Comparison of ENCODE assay signal across 12 cellular contexts in genomic region chr11:100890779-100891178, GRCh38.
DNase-seq lines count a peak whose midpoint lies in the region; ATAC-seq and TF ChIP-seq lines count a peak whose summit lies in the region.
"Had no signal": no experiment of that assay in that cellular context is flagged by ENCODE, and none has a peak within 500 bp of the region (broad histone marks: within the 10 kb centered on the region; RNA-seq: fewer than 3 reads in every experiment).

No MANE protein-coding gene starts in this region.

- in situ Hi-C loops in astrocyte of the spinal cord (cut with HindIII; ENCODE audit: low sequenced_read_pairs), result no loop called here

- POLR2A ChIA-PET in activated CD8-positive, alpha-beta T cell treated with anti-CD3 and anti-CD28 coated beads, Interleukin-2, amount 10 ng/mL, durations not matched to agents 7 days and 5 days (lab: Charles Lee), result no interaction called here

- no peak overlapping the region for H3K4me3 Mint-ChIP-seq in activated CD8-positive, alpha-beta T cell treated with anti-CD3 and anti-CD28 coated beads, Interleukin-2, amount 10 ng/mL, durations not matched to agents 7 days and 5 days
- no peak overlapping the region for H3K4me3 Mint-ChIP-seq in activated naive CD8-positive, alpha-beta T cell treated with anti-CD3 and anti-CD28 coated beads for 36 hours
- H3K4me3 Mint-ChIP-seq: activated naive CD4-positive, alpha-beta T cell treated with anti-CD3 and anti-CD28 coated beads, Interleukin-2, amount 10 ng/mL, durations not matched to agents 7 days and 5 days had no signal

- no peaks in the 10 kb centered on the region for H3K27me3 Mint-ChIP-seq in activated CD8-positive, alpha-beta T cell treated with anti-CD3 and anti-CD28 coated beads, Interleukin-2, amount 10 ng/mL, durations not matched to agents 7 days and 5 days (ENCODE audit: low read depth)
- H3K27me3 Mint-ChIP-seq in activated naive CD8-positive, alpha-beta T cell treated with anti-CD3 and anti-CD28 coated beads for 36 hours, result no peaks in the 10 kb centered on the region
- H3K27me3 Mint-ChIP-seq: activated naive CD4-positive, alpha-beta T cell treated with anti-CD3 and anti-CD28 coated beads, Interleukin-2, amount 10 ng/mL, durations not matched to agents 7 days and 5 days had no signal

- intact Hi-C loops in right cardiac atrium (cut with DNase I) (no loop called here), cardiac septum (cut with DNase I) (no loop called here)

- no peaks in the 10 kb centered on the region for H3K9me3 ChIP-seq in right cardiac atrium (ENCODE audit: control insufficient read depth, low read length)
- H3K9me3 ChIP-seq: Peyer's patch had no signal

- H3K27ac ChIP-seq in right cardiac atrium (ENCODE audit: low read length), result no peak overlapping the region
- H3K27ac ChIP-seq: Peyer's patch had no signal

- no peaks in the 10 kb centered on the region for H3K36me3 ChIP-seq in kidney epithelial cell (ENCODE audit: control insufficient read depth, insufficient read depth, low read length)
- H3K36me3 ChIP-seq: Peyer's patch had no signal

- H3K27me3 ChIP-seq in right cardiac atrium (ENCODE audit: control insufficient read depth, insufficient read depth) (no peaks in the 10 kb centered on the region), kidney epithelial cell (ENCODE audit: control insufficient read depth, insufficient read depth, low read length) (no peaks in the 10 kb centered on the region)
- H3K27me3 ChIP-seq: Peyer's patch had no signal

- no peaks in the 10 kb centered on the region for H3K4me1 Mint-ChIP-seq in activated CD8-positive, alpha-beta T cell treated with anti-CD3 and anti-CD28 coated beads, Interleukin-2, amount 10 ng/mL, durations not matched to agents 7 days and 5 days (ENCODE audit: low read depth)
- H3K4me1 Mint-ChIP-seq in activated naive CD8-positive, alpha-beta T cell treated with anti-CD3 and anti-CD28 coated beads for 36 hours, result no peaks in the 10 kb centered on the region
- H3K4me1 Mint-ChIP-seq: activated naive CD4-positive, alpha-beta T cell treated with anti-CD3 and anti-CD28 coated beads, Interleukin-2, amount 10 ng/mL, durations not matched to agents 7 days and 5 days had no signal

- DNase-seq in right cardiac atrium (no peak), cardiac septum (ENCODE audit: low spot score) (no peak), astrocyte of the spinal cord (ENCODE audit: low read depth, low spot score) (peak; percentile 98), kidney epithelial cell (ENCODE audit: low read depth) (peak; percentile 76)
- no peak for DNase-seq in activated CD8-positive, alpha-beta T cell treated with anti-CD3 and anti-CD28 coated beads, Interleukin-2, amount 10 ng/mL, durations not matched to agents 7 days and 5 days
- no peak for DNase-seq in activated naive CD8-positive, alpha-beta T cell treated with anti-CD3 and anti-CD28 coated beads for 36 hours
- DNase-seq: activated naive CD4-positive, alpha-beta T cell treated with anti-CD3 and anti-CD28 coated beads, Interleukin-2, amount 10 ng/mL, durations not matched to agents 7 days and 5 days; DMS79 treated with DMSO at 0.1 percent for 48 hours; dorsolateral prefrontal cortex; Peyer's patch had no signal

- H3K9me3 Mint-ChIP-seq in activated CD8-positive, alpha-beta T cell treated with anti-CD3 and anti-CD28 coated beads, Interleukin-2, amount 10 ng/mL, durations not matched to agents 7 days and 5 days (ENCODE audit: insufficient read depth), result no peaks in the 10 kb centered on the region
- no peaks in the 10 kb centered on the region for H3K9me3 Mint-ChIP-seq in activated naive CD8-positive, alpha-beta T cell treated with anti-CD3 and anti-CD28 coated beads for 36 hours

- H3K36me3 Mint-ChIP-seq in activated CD8-positive, alpha-beta T cell treated with anti-CD3 and anti-CD28 coated beads, Interleukin-2, amount 10 ng/mL, durations not matched to agents 7 days and 5 days (ENCODE audit: low read depth), result no peaks in the 10 kb centered on the region
- no peaks in the 10 kb centered on the region for H3K36me3 Mint-ChIP-seq in activated naive CD8-positive, alpha-beta T cell treated with anti-CD3 and anti-CD28 coated beads for 36 hours
- H3K36me3 Mint-ChIP-seq: activated naive CD4-positive, alpha-beta T cell treated with anti-CD3 and anti-CD28 coated beads, Interleukin-2, amount 10 ng/mL, durations not matched to agents 7 days and 5 days had no signal

- 43% methylated on average over 3 of the region's 3 CpGs for WGBS in right cardiac atrium

- TF ChIP-seq CTCF in astrocyte of the spinal cord (IDR thresholded peaks at IDR 0.05; ENCODE audit: low read depth, low read length), result no peak
- no peak for TF ChIP-seq CTCF in kidney epithelial cell (IDR thresholded peaks at IDR 0.05; ENCODE audit: insufficient read depth, low read length, poor library complexity, severe bottlenecking)

- CTCF ChIA-PET in activated CD8-positive, alpha-beta T cell treated with anti-CD3 and anti-CD28 coated beads, Interleukin-2, amount 10 ng/mL, durations not matched to agents 7 days and 5 days (lab: Charles Lee), result no interaction called here

- no peak overlapping the region for H3K27ac Mint-ChIP-seq in activated CD8-positive, alpha-beta T cell treated with anti-CD3 and anti-CD28 coated beads, Interleukin-2, amount 10 ng/mL, durations not matched to agents 7 days and 5 days
- H3K27ac Mint-ChIP-seq in activated naive CD8-positive, alpha-beta T cell treated with anti-CD3 and anti-CD28 coated beads for 36 hours, result no peak overlapping the region
- H3K27ac Mint-ChIP-seq: activated naive CD4-positive, alpha-beta T cell treated with anti-CD3 and anti-CD28 coated beads, Interleukin-2, amount 10 ng/mL, durations not matched to agents 7 days and 5 days had no signal

- H3K4me3 ChIP-seq in right cardiac atrium (ENCODE audit: low read length) (no peak overlapping the region), astrocyte of the spinal cord (ENCODE audit: low read depth, low read length) (no peak overlapping the region), kidney epithelial cell (ENCODE audit: low read depth, low read length) (no peak overlapping the region)
- H3K4me3 ChIP-seq: dorsolateral prefrontal cortex, Peyer's patch had no signal

- peaks cover 2% of the 10 kb centered on the region for H3K4me1 ChIP-seq in right cardiac atrium (ENCODE audit: control insufficient read depth, insufficient read depth, low read length)
- H3K4me1 ChIP-seq: Peyer's patch had no signal

- ATAC-seq in right cardiac atrium (peak; percentile 52 to 55), GM21423 (IDR thresholded peaks at IDR 0.05; ENCODE audit: unreplicated experiment) (no peak), HG03565 (IDR thresholded peaks at IDR 0.05; ENCODE audit: unreplicated experiment) (no peak)
- no peak for ATAC-seq in activated CD8-positive, alpha-beta T cell treated with anti-CD3 and anti-CD28 coated beads, Interleukin-2, amount 10 ng/mL, durations not matched to agents 7 days and 5 days

Comparison
In these comparisons a context has a peak if more than half of its experiments do, and no peak if none do; other contexts are left out.
1. ATAC-seq: peak in right cardiac atrium (2 of 2); none in activated CD8-positive, alpha-beta T cell treated with anti-CD3 and anti-CD28 coated beads, Interleukin-2, amount 10 ng/mL, durations not matched to agents 7 days and 5 days (single experiment), GM21423 (single experiment) and HG03565 (single experiment).
2. DNase-seq: peak in astrocyte of the spinal cord (single experiment) and kidney epithelial cell (single experiment); none in right cardiac atrium (0 of 3), cardiac septum (single experiment), activated CD8-positive, alpha-beta T cell treated with anti-CD3 and anti-CD28 coated beads, Interleukin-2, amount 10 ng/mL, durations not matched to agents 7 days and 5 days (single experiment) and activated naive CD8-positive, alpha-beta T cell treated with anti-CD3 and anti-CD28 coated beads for 36 hours (single experiment).